25 cellular contexts compared by ENCODE assay signal in genomic region chr5:54288568-54289217, GRCh38.
"Had no signal": no experiment of that assay in that cellular context is flagged by ENCODE, and none has a peak within 500 bp of the region (broad histone marks: within the 10 kb centered on the region; RNA-seq: fewer than 3 reads in every experiment).

No MANE protein-coding gene starts in this region.

- H3K9me3 ChIP-seq: right atrium auricular region, thyroid gland, upper lobe of left lung, uterus had no signal

- H3K36me3 ChIP-seq: neural progenitor cell, right atrium auricular region, stomach, thyroid gland, upper lobe of left lung, uterus had no signal

- H3K4me3 ChIP-seq: lung, neural progenitor cell, right atrium auricular region, stomach, thyroid gland, upper lobe of left lung, uterus had no signal

- H3K27ac ChIP-seq: epithelial cell of prostate, foreskin keratinocyte, neural progenitor cell, parathyroid adenoma, right atrium auricular region, stomach, thyroid gland, upper lobe of left lung, uterus had no signal

- H3K27me3 ChIP-seq: foreskin keratinocyte, neural progenitor cell, right atrium auricular region, stomach, thyroid gland, upper lobe of left lung, uterus had no signal

- DNase-seq: cerebellar nuclear complex; effector CD8-positive, alpha-beta T cell; endodermal cell; foreskin keratinocyte; hypothalamus; immature natural killer cell; islet precursor cell; kidney glomerular epithelial cell; left ventricle myocardium superior; naive thymus-derived CD4-positive, alpha-beta T cell; stimulated activated CD4-positive, alpha-beta T cell treated with anti-CD3 and anti-CD28 coated beads, Interleukin-2, amount 100 ng/mL, for 24 hours; stimulated activated CD4-positive, alpha-beta T cell treated with anti-CD3 and anti-CD28 coated beads, Interleukin-4, amount 100 ng/mL, for 24 hours; stimulated activated naive CD4-positive, alpha-beta T cell treated with Interleukin-2 at 50 U/mL for 16 hours; stomach; thyroid gland; upper lobe of left lung; uterus had no signal

- H3K4me1 ChIP-seq: foreskin keratinocyte, parathyroid adenoma, stomach, thyroid gland, upper lobe of left lung, uterus had no signal

- ATAC-seq: esophagus mucosa; foreskin keratinocyte; left ventricle myocardium superior; naive thymus-derived CD4-positive, alpha-beta T cell; sciatic nerve; stimulated activated effector memory CD8-positive, alpha-beta T cell treated with anti-CD3 and anti-CD28 coated beads, Interleukin-12 subunit alpha, Interleukin-12 subunit beta, amount 100 ng/mL, for 72 hours had no signal

- H3K9ac ChIP-seq: neural progenitor cell, parathyroid adenoma had no signal
